23 cellular contexts compared by ENCODE assay signal in the genomic region with DNA sequence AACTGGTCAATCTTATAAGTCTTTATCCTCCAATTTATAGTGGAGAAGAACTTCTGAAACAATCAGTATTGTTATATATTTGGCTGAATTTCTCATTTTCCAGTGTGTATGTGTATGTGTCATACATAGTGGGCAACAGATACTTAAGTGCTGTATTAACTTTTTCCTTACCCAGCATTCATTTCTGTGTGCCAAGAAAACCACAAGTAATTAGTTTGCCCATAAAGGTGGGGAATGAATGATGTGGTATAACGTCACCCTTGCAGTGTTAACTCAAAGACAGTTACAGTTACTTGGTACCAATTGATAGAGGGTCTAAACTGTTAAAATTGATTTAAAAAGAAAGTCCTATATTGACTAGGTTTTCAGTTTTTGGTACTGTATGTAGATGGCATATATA. TPM values are rescaled to one million over a fixed set of nuclear protein-coding genes. Genes with fewer than 3 reads are reported as not detected.
DNase-seq lines count a peak whose midpoint lies in the region; TF ChIP-seq lines count a peak whose summit lies in the region.
"Had no signal": no experiment of that assay in that cellular context is flagged by ENCODE, and none has a peak within 500 bp of the region (broad histone marks: within the 10 kb centered on the region; RNA-seq: fewer than 3 reads in every experiment).

No MANE protein-coding gene starts in this region.

- TF ChIP-seq POLR2A in sigmoid colon (IDR thresholded peaks at IDR 0.05) = no peak

- TF ChIP-seq EP300 in sigmoid colon (IDR thresholded peaks at IDR 0.05) = no peak

- 59 to 66% methylated on average over 1 of the region's 1 CpG for WGBS in sigmoid colon, 2 donors

- H3K4me3 ChIP-seq in ascending aorta = peak overlapping the region; percentile 41 to 64
- peak overlapping the region in 2 of 4 donors; percentile 29 to 35 for H3K4me3 ChIP-seq in sigmoid colon
- H3K4me3 ChIP-seq: spleen had no signal

- H3K27ac ChIP-seq in ascending aorta (peak overlapping the region; percentile 69 to 82), sigmoid colon (peak overlapping the region; percentile 26 to 69 (median 56))
- H3K27ac ChIP-seq: spleen had no signal

- H3K27me3 ChIP-seq in ascending aorta (no peaks in the 10 kb centered on the region), sigmoid colon (no peaks in the 10 kb centered on the region)
- H3K27me3 ChIP-seq: spleen had no signal

- H3K9me3 ChIP-seq in ascending aorta (no peaks in the 10 kb centered on the region), sigmoid colon (no peaks in the 10 kb centered on the region)
- H3K9me3 ChIP-seq: spleen had no signal

- TF ChIP-seq CTCF in ascending aorta (IDR thresholded peaks at IDR 0.05) = no peak
- no peak for TF ChIP-seq CTCF in sigmoid colon (IDR thresholded peaks at IDR 0.05)

- peak; percentile 15 for DNase-seq in A172 (ENCODE audit: low spot score)
- peak; percentile 27 for DNase-seq in Daoy (ENCODE audit: low read depth)
- no peak for DNase-seq in ascending aorta (ENCODE audit: low spot score in 2 of 2)
- no peak for DNase-seq in sigmoid colon
- DNase-seq in activated gamma-delta T cell (lab: John Stamatoyannopoulos, UW) = no peak
- DNase-seq in activated CD8-positive, alpha-beta memory T cell treated with anti-CD3 and anti-CD28 coated beads for 24 hours = no peak
- no peak for DNase-seq in T-helper 1 cell
- DNase-seq: activated CD4-positive, alpha-beta memory T cell treated with anti-CD3 and anti-CD28 coated beads, Interleukin-2, amount 10 ng/mL, durations not matched to agents 7 days and 5 days; activated CD4-positive, CD25-positive, alpha-beta regulatory T cell treated with anti-CD3 and anti-CD28 coated beads, Interleukin-2, amount 50 U/mL, for 72 hours; activated naive CD4-positive, alpha-beta T cell treated with anti-CD3 and anti-CD28 coated beads for 36 hours; activated T-cell treated with anti-CD3 and anti-CD28 coated beads, Interleukin-2, amount 50 U/mL, for 24 hours; central memory CD4-positive, alpha-beta T cell; dermis blood vessel endothelial cell; H9; left cardiac atrium; mesendoderm; naive thymus-derived CD4-positive, alpha-beta T cell; NCI-H1417; NCI-H2081 treated with DMSO at 0.1 percent for 48 hours; occipital lobe; spleen; stimulated activated CD4-positive, alpha-beta T cell treated with anti-CD3 and anti-CD28 coated beads, Interleukin-2, amount 100 ng/mL, for 48 hours; stimulated activated naive B cell treated with anti-CD40 and anti-IgM and Interleukin-4, amounts not matched to agents 10 μg/mL and 1 μg/mL and 100 μg/mL, for 72 hours had no signal

- peaks cover 11 to 15% of the 10 kb centered on the region in 2 donors for H3K36me3 ChIP-seq in ascending aorta
- H3K36me3 ChIP-seq in sigmoid colon = no peaks in the 10 kb centered on the region
- H3K36me3 ChIP-seq: spleen had no signal

- peaks cover 0 to 12% of the 10 kb centered on the region in 2 donors for H3K4me1 ChIP-seq in ascending aorta
- H3K4me1 ChIP-seq in sigmoid colon = peaks cover 0 to 61% (median 39%) of the 10 kb centered on the region in 4 donors

- intact Hi-C loops in ascending aorta (cut with DNase I) = no loop called here
- intact Hi-C loops in sigmoid colon (cut with DNase I) = no loop called here

RNA-seq across cellular contexts. Expression of a gene that starts 2.0 kb away (rescaled TPM):
- not detected in 2 replicates for total RNA-seq in A172 (2014; rRNA removed; shearing (Covaris generic))
- not detected in 2 replicates for total RNA-seq in Daoy (2014; rRNA removed; shearing (Covaris generic))
- total RNA-seq in ascending aorta = 156 TPM
- total RNA-seq in sigmoid colon = 10 to 100 TPM; 41.8 to 93.3 (median 59.8) TPM
- polyA plus RNA-seq in sigmoid colon = 10 to 100 TPM in 1 of 3 donors, 1 to 10 TPM in 2; 1.6 to 10.8 (median 4.4) TPM
- total RNA-seq: activated CD4-positive, alpha-beta memory T cell treated with anti-CD3 and anti-CD28 coated beads, Interleukin-2, amount 10 ng/mL, durations not matched to agents 7 days and 5 days; activated naive CD4-positive, alpha-beta T cell treated with anti-CD3 and anti-CD28 coated beads for 36 hours; dermis blood vessel endothelial cell; H9 had no signal

RNA-seq across cellular contexts. Expression of a gene that starts 21.9 kb away (rescaled TPM):
- not detected in 2 replicates for total RNA-seq in A172 (2014; rRNA removed; shearing (Covaris generic))
- total RNA-seq in Daoy (2014; rRNA removed; shearing (Covaris generic)) = not detected in 2 replicates
- total RNA-seq in ascending aorta (36.2 TPM), sigmoid colon (10 to 100 TPM in 3 of 4 donors, 1 to 10 TPM in 1; 6.5 to 23.9 (median 16.7) TPM)
- polyA plus RNA-seq in sigmoid colon = 1 to 10 TPM in 2 of 3 donors, not detected in 1; 1.0 to 3.0 TPM
- total RNA-seq: activated CD4-positive, alpha-beta memory T cell treated with anti-CD3 and anti-CD28 coated beads, Interleukin-2, amount 10 ng/mL, durations not matched to agents 7 days and 5 days; activated naive CD4-positive, alpha-beta T cell treated with anti-CD3 and anti-CD28 coated beads for 36 hours; H9; naive thymus-derived CD4-positive, alpha-beta T cell had no signal
- polyA plus RNA-seq: naive thymus-derived CD4-positive, alpha-beta T cell had no signal

Comparison
In these comparisons a context has a peak if more than half of its experiments do, and no peak if none do; other contexts are left out.
1. DNase-seq: peak in A172 (single experiment) and Daoy (single experiment); none in ascending aorta (0 of 2), sigmoid colon (single experiment), activated gamma-delta T cell (single experiment), activated CD8-positive, alpha-beta memory T cell treated with anti-CD3 and anti-CD28 coated beads for 24 hours (single experiment) and T-helper 1 cell (0 of 5).
2. RNA of a gene that starts 2.0 kb away (total RNA-seq): 156 TPM in ascending aorta (single experiment) and 41.8 to 93.3 TPM in sigmoid colon; not detected in A172 and not detected in Daoy; every median in the first group is over 10 times any median in the second.